In the genomic region with DNA sequence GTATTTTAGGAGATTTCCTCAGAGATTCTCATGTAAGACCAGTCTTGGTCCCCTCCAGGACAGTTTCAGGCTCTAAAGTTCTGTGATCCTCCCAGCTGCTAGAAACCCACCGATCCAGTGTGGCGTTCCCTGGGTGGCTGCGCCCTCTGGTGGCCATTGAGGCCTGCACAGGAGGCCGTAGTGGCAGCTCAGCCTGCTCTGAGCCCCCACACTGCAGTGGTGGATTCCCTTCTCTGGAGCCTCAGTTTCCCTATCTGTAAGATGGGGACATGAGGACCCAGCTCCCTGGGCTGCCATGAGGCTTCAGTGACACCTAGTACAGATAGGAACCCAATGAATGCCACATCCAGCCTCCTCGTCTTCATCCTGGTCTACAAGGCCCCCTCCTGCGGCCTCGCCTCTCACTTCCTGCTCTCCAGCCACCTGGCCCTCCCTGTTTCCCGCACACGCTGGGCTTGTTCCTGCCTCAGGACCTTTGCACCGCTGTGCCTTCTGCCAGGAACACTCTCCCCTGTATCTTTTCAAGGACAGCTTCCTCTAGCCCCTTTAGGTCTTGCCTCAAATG, we compare ENCODE assay signal across 1 cellular context.
TF ChIP-seq lines count a peak whose summit lies in the region.

No MANE protein-coding gene starts in this region.

TF ChIP-seq in WTC11, 78 proteins besides CTCF, POLR2A, EP300 and RAD21 (continued from another document):
- TF ChIP-seq, protein P1, sequence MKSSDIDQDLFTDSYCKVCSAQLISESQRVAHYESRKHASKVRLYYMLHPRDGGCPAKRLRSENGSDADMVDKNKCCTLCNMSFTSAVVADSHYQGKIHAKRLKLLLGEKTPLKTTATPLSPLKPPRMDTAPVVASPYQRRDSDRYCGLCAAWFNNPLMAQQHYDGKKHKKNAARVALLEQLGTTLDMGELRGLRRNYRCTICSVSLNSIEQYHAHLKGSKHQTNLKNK (CRISPR knock-in tag; IDR thresholded peaks at IDR 0.05), result no peak
- TF ChIP-seq GABPB1 (CRISPR knock-in tag; IDR thresholded peaks at IDR 0.05) (0 out of 2 replicates have a peak, but pooled peaks have one; percentile 46), ATF1 (CRISPR knock-in tag; IDR thresholded peaks at IDR 0.05) (no peak), NFE2L1 (CRISPR knock-in tag; IDR thresholded peaks at IDR 0.05) (no peak), RELA (CRISPR knock-in tag; IDR thresholded peaks at IDR 0.05; ENCODE audit: borderline replicate concordance) (no peak), GTF2I (CRISPR knock-in tag; conservative IDR thresholded peaks at IDR 0.05) (peak; percentile 93), IRF2 (CRISPR knock-in tag; IDR thresholded peaks at IDR 0.05; ENCODE audit: borderline replicate concordance, low read depth) (no peak)
- TF ChIP-seq, protein P2, sequence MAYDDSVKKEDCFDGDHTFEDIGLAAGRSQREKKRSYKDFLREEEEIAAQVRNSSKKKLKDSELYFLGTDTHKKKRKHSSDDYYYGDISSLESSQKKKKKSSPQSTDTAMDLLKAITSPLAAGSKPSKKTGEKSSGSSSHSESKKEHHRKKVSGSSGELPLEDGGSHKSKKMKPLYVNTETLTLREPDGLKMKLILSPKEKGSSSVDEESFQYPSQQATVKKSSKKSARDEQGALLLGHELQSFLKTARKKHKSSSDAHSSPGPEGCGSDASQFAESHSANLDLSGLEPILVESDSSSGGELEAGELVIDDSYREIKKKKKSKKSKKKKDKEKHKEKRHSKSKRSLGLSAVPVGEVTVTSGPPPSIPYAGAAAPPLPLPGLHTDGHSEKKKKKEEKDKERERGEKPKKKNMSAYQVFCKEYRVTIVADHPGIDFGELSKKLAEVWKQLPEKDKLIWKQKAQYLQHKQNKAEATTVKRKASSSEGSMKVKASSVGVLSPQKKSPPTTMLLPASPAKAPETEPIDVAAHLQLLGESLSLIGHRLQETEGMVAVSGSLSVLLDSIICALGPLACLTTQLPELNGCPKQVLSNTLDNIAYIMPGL (CRISPR knock-in tag; IDR thresholded peaks at IDR 0.05), result no peak
- TF ChIP-seq, protein P3, sequence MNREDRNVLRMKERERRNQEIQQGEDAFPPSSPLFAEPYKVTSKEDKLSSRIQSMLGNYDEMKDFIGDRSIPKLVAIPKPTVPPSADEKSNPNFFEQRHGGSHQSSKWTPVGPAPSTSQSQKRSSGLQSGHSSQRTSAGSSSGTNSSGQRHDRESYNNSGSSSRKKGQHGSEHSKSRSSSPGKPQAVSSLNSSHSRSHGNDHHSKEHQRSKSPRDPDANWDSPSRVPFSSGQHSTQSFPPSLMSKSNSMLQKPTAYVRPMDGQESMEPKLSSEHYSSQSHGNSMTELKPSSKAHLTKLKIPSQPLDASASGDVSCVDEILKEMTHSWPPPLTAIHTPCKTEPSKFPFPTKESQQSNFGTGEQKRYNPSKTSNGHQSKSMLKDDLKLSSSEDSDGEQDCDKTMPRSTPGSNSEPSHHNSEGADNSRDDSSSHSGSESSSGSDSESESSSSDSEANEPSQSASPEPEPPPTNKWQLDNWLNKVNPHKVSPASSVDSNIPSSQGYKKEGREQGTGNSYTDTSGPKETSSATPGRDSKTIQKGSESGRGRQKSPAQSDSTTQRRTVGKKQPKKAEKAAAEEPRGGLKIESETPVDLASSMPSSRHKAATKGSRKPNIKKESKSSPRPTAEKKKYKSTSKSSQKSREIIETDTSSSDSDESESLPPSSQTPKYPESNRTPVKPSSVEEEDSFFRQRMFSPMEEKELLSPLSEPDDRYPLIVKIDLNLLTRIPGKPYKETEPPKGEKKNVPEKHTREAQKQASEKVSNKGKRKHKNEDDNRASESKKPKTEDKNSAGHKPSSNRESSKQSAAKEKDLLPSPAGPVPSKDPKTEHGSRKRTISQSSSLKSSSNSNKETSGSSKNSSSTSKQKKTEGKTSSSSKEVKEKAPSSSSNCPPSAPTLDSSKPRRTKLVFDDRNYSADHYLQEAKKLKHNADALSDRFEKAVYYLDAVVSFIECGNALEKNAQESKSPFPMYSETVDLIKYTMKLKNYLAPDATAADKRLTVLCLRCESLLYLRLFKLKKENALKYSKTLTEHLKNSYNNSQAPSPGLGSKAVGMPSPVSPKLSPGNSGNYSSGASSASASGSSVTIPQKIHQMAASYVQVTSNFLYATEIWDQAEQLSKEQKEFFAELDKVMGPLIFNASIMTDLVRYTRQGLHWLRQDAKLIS (CRISPR knock-in tag; IDR thresholded peaks at IDR 0.05; ENCODE audit: borderline replicate concordance), result no peak
